ENCODE assay signal across 35 cellular contexts in genomic region chr12:63179224-63179623, GRCh38. TPM values are rescaled to one million over a fixed set of nuclear protein-coding genes. Genes with fewer than 3 reads are reported as not detected.
"Had no signal": no experiment of that assay in that cellular context is flagged by ENCODE, and none has a peak within 500 bp of the region (broad histone marks: within the 10 kb centered on the region; RNA-seq: fewer than 3 reads in every experiment).

No MANE protein-coding gene starts in this region.

- H3K27ac ChIP-seq: adrenal gland, ascending aorta, body of pancreas, brain microvascular endothelial cell, breast epithelium, cardiac muscle cell had no signal

- H3K9me3 ChIP-seq: adrenal gland, ascending aorta had no signal

- FAIRE-seq: astrocyte, bronchial epithelial cell had no signal

- H3K36me3 ChIP-seq: adrenal gland, ascending aorta, brain microvascular endothelial cell, breast epithelium, cardiac muscle cell had no signal

- DNase-seq: activated effector memory CD4-positive, alpha-beta T cell treated with anti-CD3 and anti-CD28 coated beads, Interleukin-2, amount 50 U/mL, for 16 hours; activated effector memory CD4-positive, alpha-beta T cell treated with Interleukin-2 at 50 U/mL for 16 hours; activated gamma-delta T cell; activated gamma-delta T cell treated with Interleukin-2 at 50 U/mL for 16 hours; activated naive CD4-positive, alpha-beta T cell; activated naive CD4-positive, alpha-beta T cell treated with anti-CD3 and anti-CD28 coated beads for 36 hours; activated naive CD4-positive, alpha-beta T cell treated with anti-CD3 and anti-CD28 coated beads, Interleukin-2, amount 10 ng/mL, durations not matched to agents 7 days and 5 days; activated naive CD4-positive, alpha-beta T cell treated with anti-CD3 and anti-CD28 coated beads, Interleukin-2, amount 50 U/mL, for 16 hours; activated naive CD4-positive, alpha-beta T cell treated with Interleukin-2 at 50 U/mL for 16 hours; activated naive CD8-positive, alpha-beta T cell treated with anti-CD3 and anti-CD28 coated beads for 36 hours; activated naive CD8-positive, alpha-beta T cell treated with anti-CD3 and anti-CD28 coated beads, Interleukin-2, amount 10 ng/mL, durations not matched to agents 7 days and 5 days; activated naive CD8-positive, alpha-beta T cell treated with anti-CD3 and anti-CD28 coated beads, Interleukin-2, amount 50 U/mL, for 24 hours; activated T-cell treated with anti-CD3 and anti-CD28 coated beads, Interleukin-2, amount 50 U/mL, for 24 hours; activated T-cell treated with anti-CD3 and anti-CD28 coated beads, Interleukin-2, amount 50 U/mL, for 4 hours; activated T-cell treated with anti-CD3 and anti-CD28 coated beads, Interleukin-2, amount 50 U/mL, for 48 hours; activated T-cell treated with anti-CD3 and anti-CD28 coated beads, Interleukin-2, amount 50 U/mL, for 72 hours; adrenal gland; amniotic stem cell; amygdala; anterior cingulate cortex; aorta; body of pancreas; brain microvascular endothelial cell; caudate nucleus; central memory CD4-positive, alpha-beta T cell; cerebellar nuclear complex had no signal

- H3K27me3 ChIP-seq: adrenal gland, ascending aorta, body of pancreas, brain microvascular endothelial cell, breast epithelium, cardiac muscle cell had no signal

- H3K4me1 ChIP-seq: adrenal gland, ascending aorta, body of pancreas, breast epithelium had no signal

- ATAC-seq: activated naive CD4-positive, alpha-beta T cell treated with anti-CD3 and anti-CD28 coated beads, Interleukin-2, amount 50 U/mL, for 72 hours; activated naive CD8-positive, alpha-beta T cell treated with anti-CD3 and anti-CD28 coated beads, Interleukin-2, amount 50 U/mL, for 24 hours; activated T-cell treated with anti-CD3 and anti-CD28 coated beads, Interleukin-2, amount 50 U/mL, for 4 hours; activated T-cell treated with anti-CD3 and anti-CD28 coated beads, Interleukin-2, amount 50 U/mL, for 72 hours; activated T-helper 17 cell treated with anti-CD3 and anti-CD28 coated beads, Interleukin-2, amount 50 U/mL, for 72 hours; body of pancreas had no signal

- H3K4me3 ChIP-seq: adrenal gland, ascending aorta, body of pancreas, breast epithelium, cardiac muscle cell had no signal

RNA-seq across cellular contexts. Expression of gene AVPR1A, which starts 28.2 kb away (rescaled TPM):
- total RNA-seq: activated naive CD4-positive, alpha-beta T cell treated with anti-CD3 and anti-CD28 coated beads for 36 hours; activated naive CD4-positive, alpha-beta T cell treated with anti-CD3 and anti-CD28 coated beads, Interleukin-2, amount 50 U/mL, for 72 hours; activated naive CD8-positive, alpha-beta T cell treated with anti-CD3 and anti-CD28 coated beads for 36 hours; activated naive CD8-positive, alpha-beta T cell treated with anti-CD3 and anti-CD28 coated beads, Interleukin-2, amount 10 ng/mL, durations not matched to agents 7 days and 5 days; activated T-cell treated with anti-CD3 and anti-CD28 coated beads, Interleukin-2, amount 50 U/mL, for 72 hours; activated T-helper 1 cell treated with anti-CD3 and anti-CD28 coated beads, Interleukin-12 subunit alpha, Interleukin-12 subunit beta, Interleukin-2, Interleukin-4 antibody, amounts not matched to agents 30 ng/mL and 10 ng/mL and 1 ng/mL, durations not matched to agents 14 hours and 24 hours and 36 hours; activated T-helper 17 cell treated with anti-CD3 and anti-CD28 coated beads, Interleukin-2, amount 50 U/mL, for 72 hours; activated T-helper 2 cell treated with anti-CD3 and anti-CD28 coated beads, Interferon-gamma antibody, Interleukin-2, Interleukin-4, amounts not matched to agents 10 μg/mL and 5 μg/mL and 100 μg/mL, durations not matched to agents 14 hours and 24 hours and 36 hours; bronchial epithelial cell; cardiac muscle cell had no signal
- polyA plus RNA-seq: cardiac muscle cell had no signal
